Comparison of ENCODE assay signal across 29 cellular contexts in genomic region chr15:68129072-68129471, GRCh38.
"Had no signal": no experiment of that assay in that cellular context is flagged by ENCODE, and none has a peak within 500 bp of the region (broad histone marks: within the 10 kb centered on the region; RNA-seq: fewer than 3 reads in every experiment).

No MANE protein-coding gene starts in this region.

- FAIRE-seq: astrocyte, bronchial epithelial cell had no signal

- H3K27me3 Mint-ChIP-seq: activated CD4-positive, alpha-beta memory T cell treated with anti-CD3 and anti-CD28 coated beads, Interleukin-2, amount 10 ng/mL, durations not matched to agents 7 days and 5 days; activated CD4-positive, alpha-beta T cell treated with anti-CD3 and anti-CD28 coated beads, Interleukin-2, amount 10 ng/mL, durations not matched to agents 7 days and 5 days; activated naive CD8-positive, alpha-beta T cell; activated T-cell treated with anti-CD3 and anti-CD28 coated beads, Interleukin-2, amount 50 U/mL, for 24 hours; central memory CD8-positive, alpha-beta T cell; dendritic cell treated with granulocyte-macrophage colony-stimulating factor and Interleukin-4, amounts not matched to agents 40 ng/mL and 50 ng/mL, for 4 days; effector memory CD8-positive, alpha-beta T cell had no signal

- H3K9me3 ChIP-seq: esophagus muscularis mucosa, gastrocnemius medialis had no signal

- ATAC-seq: activated T-cell treated with anti-CD3 and anti-CD28 coated beads, Interleukin-2, amount 50 U/mL, for 72 hours; effector memory CD8-positive, alpha-beta T cell; foreskin keratinocyte; gastrocnemius medialis had no signal

- H3K4me3 Mint-ChIP-seq: activated CD4-positive, alpha-beta memory T cell treated with anti-CD3 and anti-CD28 coated beads, Interleukin-2, amount 10 ng/mL, durations not matched to agents 7 days and 5 days; activated CD4-positive, alpha-beta T cell treated with anti-CD3 and anti-CD28 coated beads, Interleukin-2, amount 10 ng/mL, durations not matched to agents 7 days and 5 days; activated naive CD8-positive, alpha-beta T cell; activated T-cell treated with anti-CD3 and anti-CD28 coated beads, Interleukin-2, amount 50 U/mL, for 24 hours; activated T-cell treated with anti-CD3 and anti-CD28 coated beads, Interleukin-2, amount 50 U/mL, for 72 hours; central memory CD8-positive, alpha-beta T cell; dendritic cell treated with granulocyte-macrophage colony-stimulating factor and Interleukin-4, amounts not matched to agents 40 ng/mL and 50 ng/mL, for 4 days; effector memory CD8-positive, alpha-beta T cell had no signal

- H3K4me3 ChIP-seq: coronary artery, dorsolateral prefrontal cortex, esophagus muscularis mucosa, gastrocnemius medialis had no signal

- H3K27ac Mint-ChIP-seq: activated CD4-positive, alpha-beta memory T cell treated with anti-CD3 and anti-CD28 coated beads, Interleukin-2, amount 10 ng/mL, durations not matched to agents 7 days and 5 days; activated CD4-positive, alpha-beta T cell treated with anti-CD3 and anti-CD28 coated beads, Interleukin-2, amount 10 ng/mL, durations not matched to agents 7 days and 5 days; activated naive CD8-positive, alpha-beta T cell; activated T-cell treated with anti-CD3 and anti-CD28 coated beads, Interleukin-2, amount 50 U/mL, for 24 hours; activated T-cell treated with anti-CD3 and anti-CD28 coated beads, Interleukin-2, amount 50 U/mL, for 72 hours; dendritic cell treated with granulocyte-macrophage colony-stimulating factor and Interleukin-4, amounts not matched to agents 40 ng/mL and 50 ng/mL, for 4 days had no signal

- DNase-seq: activated CD4-positive, alpha-beta memory T cell treated with anti-CD3 and anti-CD28 coated beads, Interleukin-2, amount 10 ng/mL, durations not matched to agents 7 days and 5 days; activated CD4-positive, alpha-beta T cell treated with anti-CD3 and anti-CD28 coated beads for 1 hour; activated CD4-positive, alpha-beta T cell treated with anti-CD3 and anti-CD28 coated beads for 4 hours; activated CD4-positive, alpha-beta T cell treated with anti-CD3 and anti-CD28 coated beads, Interleukin-2, amount 10 ng/mL, durations not matched to agents 7 days and 5 days; activated CD4-positive, alpha-beta T cell treated with anti-CD3 and anti-CD28 coated beads, Interleukin-2, amount 50 U/mL, for 4 hours; activated CD8-positive, alpha-beta memory T cell treated with anti-CD3 and anti-CD28 coated beads, Interleukin-2, amount 50 U/mL, for 48 hours; activated gamma-delta T cell; activated naive CD4-positive, alpha-beta T cell; activated naive CD4-positive, alpha-beta T cell treated with anti-CD3 and anti-CD28 coated beads, Interleukin-2, amount 50 U/mL, for 16 hours; activated T-cell treated with anti-CD3 and anti-CD28 coated beads for 4 hours; activated T-cell treated with anti-CD3 and anti-CD28 coated beads, Interleukin-2, amount 50 U/mL, for 24 hours; activated T-cell treated with anti-CD3 and anti-CD28 coated beads, Interleukin-2, amount 50 U/mL, for 72 hours; amniotic stem cell; anterior cingulate cortex; brain microvascular endothelial cell; dorsolateral prefrontal cortex; effector memory CD8-positive, alpha-beta T cell; erythroblast; foreskin keratinocyte; gastrocnemius medialis; glutamatergic neuron; T-helper 2 cell had no signal

- H3K27ac ChIP-seq: brain microvascular endothelial cell, coronary artery, dorsolateral prefrontal cortex, esophagus muscularis mucosa, foreskin keratinocyte, gastrocnemius medialis had no signal

- H3K27me3 ChIP-seq: brain microvascular endothelial cell, dorsolateral prefrontal cortex, esophagus muscularis mucosa, foreskin keratinocyte, gastrocnemius medialis had no signal

- H3K4me1 Mint-ChIP-seq: activated CD4-positive, alpha-beta memory T cell treated with anti-CD3 and anti-CD28 coated beads, Interleukin-2, amount 10 ng/mL, durations not matched to agents 7 days and 5 days had no signal

- H3K36me3 ChIP-seq: brain microvascular endothelial cell, esophagus muscularis mucosa, gastrocnemius medialis had no signal

- H3K9me3 Mint-ChIP-seq: activated CD4-positive, alpha-beta memory T cell treated with anti-CD3 and anti-CD28 coated beads, Interleukin-2, amount 10 ng/mL, durations not matched to agents 7 days and 5 days; activated CD4-positive, alpha-beta T cell treated with anti-CD3 and anti-CD28 coated beads, Interleukin-2, amount 10 ng/mL, durations not matched to agents 7 days and 5 days; activated T-cell treated with anti-CD3 and anti-CD28 coated beads, Interleukin-2, amount 50 U/mL, for 24 hours; activated T-cell treated with anti-CD3 and anti-CD28 coated beads, Interleukin-2, amount 50 U/mL, for 72 hours; central memory CD8-positive, alpha-beta T cell; dendritic cell treated with granulocyte-macrophage colony-stimulating factor and Interleukin-4, amounts not matched to agents 40 ng/mL and 50 ng/mL, for 4 days; effector memory CD8-positive, alpha-beta T cell had no signal
